Comparison of ENCODE assay signal across 15 cellular contexts in the genomic region with DNA sequence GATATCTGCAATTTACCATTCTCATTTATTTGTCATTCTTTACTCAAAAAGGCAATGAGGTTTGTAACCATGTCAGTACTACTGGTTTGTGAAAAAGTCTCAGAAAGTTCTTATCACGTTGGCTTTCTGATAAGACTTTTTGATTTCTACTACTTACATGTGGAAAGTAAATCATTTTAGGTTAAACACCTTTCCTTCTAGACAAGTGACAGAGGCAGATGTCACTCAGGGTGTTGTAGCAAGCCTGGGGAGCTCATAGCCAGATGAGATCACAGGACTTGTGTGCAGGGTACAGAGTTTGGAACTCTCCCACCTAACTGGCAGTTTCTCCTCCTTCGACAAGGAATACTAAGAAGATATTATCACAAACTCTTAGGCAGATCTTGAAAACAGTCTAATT. TPM values are rescaled to one million over a fixed set of nuclear protein-coding genes. Genes with fewer than 3 reads are reported as not detected.
DNase-seq lines count a peak whose midpoint lies in the region; ATAC-seq and TF ChIP-seq lines count a peak whose summit lies in the region.
"Had no signal": no experiment of that assay in that cellular context is flagged by ENCODE, and none has a peak within 500 bp of the region (broad histone marks: within the 10 kb centered on the region; RNA-seq: fewer than 3 reads in every experiment).

No MANE protein-coding gene starts in this region.

- H3K4ac ChIP-seq in mesenchymal stem cell (ENCODE audit: low read depth in 1 of 2, low read length in 2 of 2), result no peak overlapping the region

- H3K4me2 ChIP-seq in mesenchymal stem cell (ENCODE audit: low read length, poor library complexity, severe bottlenecking), result no peak overlapping the region

- H3K4me1 ChIP-seq in mesenchymal stem cell (ENCODE audit: control insufficient read depth, insufficient read depth, low read depth, low read length), result peaks cover 10% of the 10 kb centered on the region

- no peak overlapping the region for H4K91ac ChIP-seq in mesenchymal stem cell (ENCODE audit: low read length)

- peaks cover 35 to 40% of the 10 kb centered on the region in 2 donors for H3K4me1 Mint-ChIP-seq in natural killer cell treated with Interleukin-12 subunit alpha and Interleukin-12 subunit beta and Interleukin-15 and Interleukin-18, amount 100 ng/mL, for 72 hours (ENCODE audit: low read depth in 2 of 2)
- H3K4me1 Mint-ChIP-seq in natural killer cell, result peaks cover 17 to 18% of the 10 kb centered on the region in 2 donors
- peaks cover 26% of the 10 kb centered on the region for H3K4me1 Mint-ChIP-seq in T-helper 2 cell treated with Interferon-gamma antibody and Interleukin-4, amounts not matched to agents 5 μg/mL and 100 μg/mL, for 36 hours (ENCODE audit: low read depth)

- no peak for DNase-seq in natural killer cell treated with Interleukin-12 subunit alpha and Interleukin-12 subunit beta and Interleukin-15 and Interleukin-18, amount 100 ng/mL, for 72 hours (ENCODE audit: low spot score)
- DNase-seq in natural killer cell, result no peak
- peak; percentile 55 for DNase-seq in T-helper 2 cell treated with Interferon-gamma antibody and Interleukin-4, amounts not matched to agents 5 μg/mL and 100 μg/mL, for 36 hours (ENCODE audit: low spot score)
- DNase-seq in mesenchymal stem cell, result no peak
- DNase-seq in NCI-H2227 (lab: John Stamatoyannopoulos, UW; ENCODE audit: unreplicated experiment), result no peak
- DNase-seq in activated CD4-positive, CD25-positive, alpha-beta regulatory T cell treated with anti-CD3 and anti-CD28 coated beads, Interleukin-2, amount 50 U/mL, for 72 hours, result no peak
- DNase-seq in SHP77 treated with DMSO at 0.1 percent for 48 hours (lab: John Stamatoyannopoulos, UW), result no peak
- DNase-seq: Caco-2, DMS153, KBM-7, NCI-H1436, NCI-H2029 treated with DMSO at 0.1 percent for 48 hours, NCI-H524, Peyer's patch, SHP77 had no signal

- no peak overlapping the region for H3K4me3 Mint-ChIP-seq in natural killer cell treated with Interleukin-12 subunit alpha and Interleukin-12 subunit beta and Interleukin-15 and Interleukin-18, amount 100 ng/mL, for 72 hours
- H3K4me3 Mint-ChIP-seq in natural killer cell, result no peak overlapping the region
- no peak overlapping the region for H3K4me3 Mint-ChIP-seq in T-helper 2 cell treated with Interferon-gamma antibody and Interleukin-4, amounts not matched to agents 5 μg/mL and 100 μg/mL, for 36 hours

- no peak overlapping the region for H2AFZ ChIP-seq in mesenchymal stem cell (ENCODE audit: low read depth, low read length)

- intact Hi-C loops in natural killer cell (cut with micrococcal nuclease), result no loop called here

- no peaks in the 10 kb centered on the region for H3K36me3 ChIP-seq in mesenchymal stem cell (ENCODE audit: control insufficient read depth in 1 of 2, insufficient read depth in 2 of 2, low read depth in 1 of 2, low read length in 2 of 2)
- H3K36me3 ChIP-seq: Peyer's patch had no signal

- H3K27ac ChIP-seq in mesenchymal stem cell (ENCODE audit: low read length, poor library complexity, severe bottlenecking), result no peak overlapping the region
- H3K27ac ChIP-seq: Peyer's patch had no signal

- H2AK5ac ChIP-seq in mesenchymal stem cell (ENCODE audit: low read length, severe bottlenecking), result peak overlapping the region; percentile 99

- H3K9me3 Mint-ChIP-seq in natural killer cell treated with Interleukin-12 subunit alpha and Interleukin-12 subunit beta and Interleukin-15 and Interleukin-18, amount 100 ng/mL, for 72 hours, result peaks cover 8% of the 10 kb centered on the region
- H3K9me3 Mint-ChIP-seq in natural killer cell, result no peaks in the 10 kb centered on the region
- H3K9me3 Mint-ChIP-seq in T-helper 2 cell treated with Interferon-gamma antibody and Interleukin-4, amounts not matched to agents 5 μg/mL and 100 μg/mL, for 36 hours, result no peaks in the 10 kb centered on the region

- no peak overlapping the region for H3K4me3 ChIP-seq in mesenchymal stem cell (ENCODE audit: insufficient read depth in 1 of 2, low read depth in 1 of 2, low read length in 2 of 2)
- H3K4me3 ChIP-seq: Peyer's patch had no signal

- H4K8ac ChIP-seq in mesenchymal stem cell (ENCODE audit: low read length), result no peak overlapping the region

- no peak overlapping the region for H2BK12ac ChIP-seq in mesenchymal stem cell (ENCODE audit: low read length in 2 of 2)

- no peak overlapping the region for H3K23ac ChIP-seq in mesenchymal stem cell (ENCODE audit: low read length in 2 of 2)

- TF ChIP-seq CTCF in natural killer cell (IDR thresholded peaks at IDR 0.05), result no peak

- H2BK120ac ChIP-seq in mesenchymal stem cell (ENCODE audit: low read depth, low read length), result no peak overlapping the region

- H3K14ac ChIP-seq in mesenchymal stem cell (ENCODE audit: low read length in 2 of 2), result no peak overlapping the region

- H3K27ac Mint-ChIP-seq in natural killer cell treated with Interleukin-12 subunit alpha and Interleukin-12 subunit beta and Interleukin-15 and Interleukin-18, amount 100 ng/mL, for 72 hours, result peak overlapping the region; percentile 87 to 99
- H3K27ac Mint-ChIP-seq in natural killer cell, result no peak overlapping the region
- H3K27ac Mint-ChIP-seq in T-helper 2 cell treated with Interferon-gamma antibody and Interleukin-4, amounts not matched to agents 5 μg/mL and 100 μg/mL, for 36 hours, result peak overlapping the region; percentile 56

- H3K27me3 ChIP-seq in mesenchymal stem cell (ENCODE audit: control insufficient read depth in 1 of 2, insufficient read depth in 1 of 2, low read length in 2 of 2), result no peaks in the 10 kb centered on the region
- H3K27me3 ChIP-seq: Peyer's patch had no signal

- H3K36me3 Mint-ChIP-seq in natural killer cell treated with Interleukin-12 subunit alpha and Interleukin-12 subunit beta and Interleukin-15 and Interleukin-18, amount 100 ng/mL, for 72 hours, result no peaks in the 10 kb centered on the region
- no peaks in the 10 kb centered on the region for H3K36me3 Mint-ChIP-seq in natural killer cell
- no peaks in the 10 kb centered on the region for H3K36me3 Mint-ChIP-seq in T-helper 2 cell treated with Interferon-gamma antibody and Interleukin-4, amounts not matched to agents 5 μg/mL and 100 μg/mL, for 36 hours (ENCODE audit: low read depth)

- no peaks in the 10 kb centered on the region for H3K9me3 ChIP-seq in mesenchymal stem cell (ENCODE audit: control insufficient read depth, low read length)
- H3K9me3 ChIP-seq: Caco-2, Peyer's patch had no signal

- peaks cover 1% of the 10 kb centered on the region for H3K79me1 ChIP-seq in mesenchymal stem cell (replicated peaks; ENCODE audit: low read length, poor library complexity, severe bottlenecking)

- no peak overlapping the region for H2BK5ac ChIP-seq in mesenchymal stem cell (ENCODE audit: low read depth, low read length, poor library complexity, severe bottlenecking)

- WGBS in mesenchymal stem cell, result 100% methylated on average over 2 of the region's 2 CpGs

- H3K18ac ChIP-seq in mesenchymal stem cell (ENCODE audit: low read depth in 1 of 2, low read length in 2 of 2), result no peak overlapping the region

- no peak for ATAC-seq in natural killer cell treated with Interleukin-12 subunit alpha and Interleukin-12 subunit beta and Interleukin-15 and Interleukin-18, amount 100 ng/mL, for 72 hours
- no peak for ATAC-seq in natural killer cell

- no peak overlapping the region for H2BK15ac ChIP-seq in mesenchymal stem cell (ENCODE audit: low read depth, poor library complexity, severe bottlenecking)

- no peak overlapping the region for H3K9ac ChIP-seq in mesenchymal stem cell (ENCODE audit: low read length)

- peaks cover 0 to 2% of the 10 kb centered on the region in 2 donors for H3K27me3 Mint-ChIP-seq in natural killer cell treated with Interleukin-12 subunit alpha and Interleukin-12 subunit beta and Interleukin-15 and Interleukin-18, amount 100 ng/mL, for 72 hours
- peaks cover 0 to 8% of the 10 kb centered on the region in 2 donors for H3K27me3 Mint-ChIP-seq in natural killer cell (ENCODE audit: low read depth in 2 of 2)
- H3K27me3 Mint-ChIP-seq in T-helper 2 cell treated with Interferon-gamma antibody and Interleukin-4, amounts not matched to agents 5 μg/mL and 100 μg/mL, for 36 hours (ENCODE audit: low read depth), result no peaks in the 10 kb centered on the region

RNA-seq across cellular contexts. Expression of gene PICALM, which starts 49.3 kb away (rescaled TPM):
- 100 to 1,000 TPM; 208 to 223 TPM for total RNA-seq in natural killer cell treated with Interleukin-12 subunit alpha and Interleukin-12 subunit beta and Interleukin-15 and Interleukin-18, amount 100 ng/mL, for 72 hours
- total RNA-seq in natural killer cell, result 100 to 1,000 TPM; 262 to 291 (median 285) TPM
- polyA plus RNA-seq in mesenchymal stem cell (2013, experiment 1 of 2), result 136 TPM
- polyA plus RNA-seq in mesenchymal stem cell (2013, experiment 2 of 2), result 139 TPM

Comparison
In these comparisons a context has a peak if more than half of its experiments do, and no peak if none do; other contexts are left out.
1. H3K27ac Mint-ChIP-seq: peak in natural killer cell treated with Interleukin-12 subunit alpha and Interleukin-12 subunit beta and Interleukin-15 and Interleukin-18, amount 100 ng/mL, for 72 hours (2 of 2) and T-helper 2 cell treated with Interferon-gamma antibody and Interleukin-4, amounts not matched to agents 5 μg/mL and 100 μg/mL, for 36 hours (single experiment); none in natural killer cell (0 of 2).